In the genomic region with DNA sequence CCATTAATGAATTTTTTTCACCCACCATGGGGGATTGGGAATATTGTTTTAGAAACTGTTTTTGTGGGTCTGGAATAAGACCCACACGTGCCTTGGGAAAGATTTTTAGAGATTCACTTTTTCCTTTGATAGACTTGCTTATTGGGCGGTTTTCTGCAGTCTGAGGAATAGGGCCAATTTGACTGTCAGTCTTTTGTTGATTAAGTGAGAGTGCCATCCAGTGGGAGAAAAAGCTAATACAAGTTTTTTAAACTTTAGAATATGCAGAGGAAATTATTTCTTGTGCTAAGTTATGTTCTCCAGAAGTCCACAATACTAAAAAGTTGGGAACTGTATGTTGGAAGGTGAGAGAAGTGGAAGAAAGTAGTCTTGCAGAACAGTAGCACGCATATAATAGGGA, we compare ENCODE assay signal across 9 cellular contexts. TPM values are rescaled to one million over a fixed set of nuclear protein-coding genes. Genes with fewer than 3 reads are reported as not detected.
A peak's percentile ranks its signal among the peaks of the same experiment; 100 is the strongest.
DNase-seq lines count a peak whose midpoint lies in the region; ATAC-seq and TF ChIP-seq lines count a peak whose summit lies in the region.
"Had no signal": no experiment of that assay in that cellular context is flagged by ENCODE, and none has a peak within 500 bp of the region (broad histone marks: within the 10 kb centered on the region; RNA-seq: fewer than 3 reads in every experiment).

No MANE protein-coding gene starts in this region.

- no peaks in the 10 kb centered on the region for H3F3A ChIP-seq in smooth muscle cell (ENCODE audit: low read depth)

- H3K79me2 ChIP-seq in smooth muscle cell (ENCODE audit: low read depth) = no peaks in the 10 kb centered on the region

- no peaks in the 10 kb centered on the region for H3K36me3 Mint-ChIP-seq in endothelial cell (ENCODE audit: low read depth, unreplicated experiment)

- H3K4me3 Mint-ChIP-seq in endothelial cell (ENCODE audit: unreplicated experiment) = no peak overlapping the region

- H3K27me3 ChIP-seq in smooth muscle cell (ENCODE audit: low read depth) = no peaks in the 10 kb centered on the region

- peak; percentile 29 for DNase-seq in NCI-H748 (lab: John Stamatoyannopoulos, UW; ENCODE audit: unreplicated experiment)
- DNase-seq in NCI-H748 treated with DMSO at 0.1 percent for 48 hours (lab: John Stamatoyannopoulos, UW) = no peak
- DNase-seq in NCI-H2227 (lab: John Stamatoyannopoulos, UW; ENCODE audit: unreplicated experiment) = peak; percentile 5
- DNase-seq in endothelial cell (ENCODE audit: low spot score) = no peak
- DNase-seq in smooth muscle cell (lab: John Stamatoyannopoulos, UW; ENCODE audit: unreplicated experiment) = no peak
- DNase-seq in NCI-H345 (lab: John Stamatoyannopoulos, UW) = no peak
- DNase-seq in SIG-M5 treated with dmso at 0.1 percent for 504 hours (lab: John Stamatoyannopoulos, UW; ENCODE audit: unreplicated experiment) = no peak
- DNase-seq: activated naive CD4-positive, alpha-beta T cell had no signal

- no peak overlapping the region for H3K27ac ChIP-seq in smooth muscle cell (ENCODE audit: low read depth)

- no peak overlapping the region for H3K4me3 ChIP-seq in smooth muscle cell

- no peak overlapping the region for H3K9ac ChIP-seq in smooth muscle cell (ENCODE audit: low read depth)

- no peak for ATAC-seq in HG03135 (IDR thresholded peaks at IDR 0.05; ENCODE audit: unreplicated experiment)

- no peak overlapping the region for H3K27ac Mint-ChIP-seq in endothelial cell (ENCODE audit: unreplicated experiment)

- H3K4me1 ChIP-seq in smooth muscle cell (ENCODE audit: low read depth) = no peaks in the 10 kb centered on the region

- no peaks in the 10 kb centered on the region for H3K9me3 Mint-ChIP-seq in endothelial cell (ENCODE audit: unreplicated experiment)

- H2AFZ ChIP-seq in smooth muscle cell (ENCODE audit: low read depth) = no peak overlapping the region

- H3K36me3 ChIP-seq in smooth muscle cell (ENCODE audit: low read depth) = no peaks in the 10 kb centered on the region

- H3K4me2 ChIP-seq in smooth muscle cell = no peak overlapping the region

- no peaks in the 10 kb centered on the region for H4K20me1 ChIP-seq in smooth muscle cell (ENCODE audit: low read depth)

- H3K27me3 Mint-ChIP-seq in endothelial cell (ENCODE audit: unreplicated experiment) = no peaks in the 10 kb centered on the region

- TF ChIP-seq CTCF in endothelial cell (IDR thresholded peaks at IDR 0.05; ENCODE audit: unreplicated experiment) = peak; percentile 42
- TF ChIP-seq CTCF in smooth muscle cell (IDR thresholded peaks at IDR 0.05; ENCODE audit: borderline replicate concordance, insufficient read depth, poor library complexity, severe bottlenecking) = peak; percentile 32

- 63% methylated on average over 3 of the region's 3 CpGs for WGBS in smooth muscle cell (ENCODE audit: low lambda C conversion rate)

- H3K4me1 Mint-ChIP-seq in endothelial cell (ENCODE audit: unreplicated experiment) = no peaks in the 10 kb centered on the region

- H3K9me3 ChIP-seq in smooth muscle cell (replicated peaks; ENCODE audit: low read depth) = no peaks in the 10 kb centered on the region

RNA-seq across cellular contexts. Expression of a gene that starts 56.1 kb away (rescaled TPM):
- 5.4 TPM for total RNA-seq in endothelial cell (ENCODE audit: unreplicated experiment)
- total RNA-seq in smooth muscle cell = 11.9 and 13.4 TPM in 2 replicates
- polyA plus RNA-seq in smooth muscle cell = 8.1 and 8.8 TPM in 2 replicates

Comparison
In these comparisons a context has a peak if more than half of its experiments do, and no peak if none do; other contexts are left out.
1. DNase-seq: peak in NCI-H748 (single experiment) and NCI-H2227 (single experiment); none in NCI-H748 treated with DMSO at 0.1 percent for 48 hours (single experiment), endothelial cell (single experiment), smooth muscle cell (single experiment), NCI-H345 (single experiment) and SIG-M5 treated with dmso at 0.1 percent for 504 hours (single experiment).